Comparison of ENCODE assay signal across 22 cellular contexts in the genomic region with DNA sequence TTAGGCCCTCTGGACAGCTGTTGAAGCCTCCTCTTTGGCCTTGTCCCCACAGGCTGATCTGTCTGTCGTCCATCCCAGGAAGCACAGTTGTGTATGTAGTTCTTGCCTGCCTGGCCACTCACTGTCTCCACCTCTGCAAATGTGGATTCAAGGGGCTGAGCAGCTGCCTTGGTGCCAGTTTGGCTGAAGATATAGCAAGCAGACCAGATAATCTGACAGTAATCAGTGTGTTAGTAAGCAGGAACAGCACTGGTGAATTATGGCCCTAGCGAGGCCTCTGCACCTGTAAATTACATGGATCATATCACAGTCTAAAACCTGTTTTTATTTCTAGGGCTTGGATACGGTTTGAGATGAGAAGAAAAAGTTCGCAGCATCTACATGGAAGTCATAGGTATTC.
A peak's percentile ranks its signal among the peaks of the same experiment; 100 is the strongest.
DNase-seq lines count a peak whose midpoint lies in the region; ATAC-seq and TF ChIP-seq lines count a peak whose summit lies in the region.
"Had no signal": no experiment of that assay in that cellular context is flagged by ENCODE, and none has a peak within 500 bp of the region (broad histone marks: within the 10 kb centered on the region; RNA-seq: fewer than 3 reads in every experiment).

No MANE protein-coding gene starts in this region.

- no peak overlapping the region for H3K4me3 Mint-ChIP-seq in glutamatergic neuron (ENCODE audit: unreplicated experiment)
- H3K4me3 Mint-ChIP-seq: B cell; CD8-positive, alpha-beta T cell; GM23338; T-helper 17 cell had no signal

- H3K4me1 Mint-ChIP-seq in glutamatergic neuron (ENCODE audit: low read depth, unreplicated experiment): peaks cover 8% of the 10 kb centered on the region
- H3K4me1 Mint-ChIP-seq: B cell, T-helper 17 cell had no signal

- no peaks in the 10 kb centered on the region for H3K36me3 Mint-ChIP-seq in glutamatergic neuron (ENCODE audit: unreplicated experiment)
- H3K36me3 Mint-ChIP-seq: CD8-positive, alpha-beta T cell had no signal

- no peaks in the 10 kb centered on the region for H3K27me3 Mint-ChIP-seq in glutamatergic neuron (ENCODE audit: unreplicated experiment)
- H3K27me3 Mint-ChIP-seq: T-helper 17 cell had no signal

- POLR2A ChIA-PET in HEK293T (lab: Yijun Ruan, JAX): no interaction called here

- no peak for ATAC-seq in GM21515 (IDR thresholded peaks at IDR 0.05; ENCODE audit: unreplicated experiment)
- ATAC-seq: CD8-positive, alpha-beta T cell; GM23338; Panc1; T-helper 17 cell had no signal

- H3K27ac Mint-ChIP-seq in glutamatergic neuron (ENCODE audit: unreplicated experiment): peak overlapping the region; percentile 62
- H3K27ac Mint-ChIP-seq: B cell; CD8-positive, alpha-beta T cell; GM23338; T-helper 17 cell had no signal

- DNase-seq in DMS 273 (lab: John Stamatoyannopoulos, UW; ENCODE audit: unreplicated experiment) (peak; percentile 2), DMS 273 treated with DMSO at 0.1 percent for 48 hours (lab: John Stamatoyannopoulos, UW) (no peak), NCI-H2227 (lab: John Stamatoyannopoulos, UW; ENCODE audit: unreplicated experiment) (peak; percentile 15), NCI-H82 treated with DMSO at 0.1 percent for 48 hours (lab: John Stamatoyannopoulos, UW; ENCODE audit: unreplicated experiment) (peak; percentile 87), glutamatergic neuron (no peak), NOMO-1 treated with dmso at 0.1 percent for 144 hours (lab: John Stamatoyannopoulos, UW; ENCODE audit: unreplicated experiment) (no peak), HEK293T (ENCODE audit: extremely low spot score) (no peak)
- DNase-seq: Caco-2, DMS153, IMR-90, KG1, MG63, NCI-H1694 treated with DMSO at 0.1 percent for 48 hours, NCI-H2081, NCI-H446 treated with DMSO at 0.1 percent for 48 hours, SHP77 treated with DMSO at 0.1 percent for 48 hours, T-helper 17 cell had no signal

- CTCF ChIA-PET in HEK293T (lab: Yijun Ruan, JAX): no interaction called here

- H3K9me3 Mint-ChIP-seq in glutamatergic neuron (ENCODE audit: unreplicated experiment): no peaks in the 10 kb centered on the region
- H3K9me3 Mint-ChIP-seq: GM23338 had no signal

- no peak for TF ChIP-seq CTCF in glutamatergic neuron (IDR thresholded peaks at IDR 0.05; ENCODE audit: partially characterized antibody, unreplicated experiment)

TF ChIP-seq in HEK293T, 16 proteins besides CTCF, POLR2A, EP300 and RAD21:
- TF ChIP-seq LEF1 (IDR thresholded peaks at IDR 0.05; ENCODE audit: borderline replicate concordance): no peak
- no peak for TF ChIP-seq HDGF (IDR thresholded peaks at IDR 0.05; ENCODE audit: borderline replicate concordance)
- no peak for TF ChIP-seq BHLHE40 (IDR thresholded peaks at IDR 0.05; ENCODE audit: borderline replicate concordance)
- TF ChIP-seq, protein P1, sequence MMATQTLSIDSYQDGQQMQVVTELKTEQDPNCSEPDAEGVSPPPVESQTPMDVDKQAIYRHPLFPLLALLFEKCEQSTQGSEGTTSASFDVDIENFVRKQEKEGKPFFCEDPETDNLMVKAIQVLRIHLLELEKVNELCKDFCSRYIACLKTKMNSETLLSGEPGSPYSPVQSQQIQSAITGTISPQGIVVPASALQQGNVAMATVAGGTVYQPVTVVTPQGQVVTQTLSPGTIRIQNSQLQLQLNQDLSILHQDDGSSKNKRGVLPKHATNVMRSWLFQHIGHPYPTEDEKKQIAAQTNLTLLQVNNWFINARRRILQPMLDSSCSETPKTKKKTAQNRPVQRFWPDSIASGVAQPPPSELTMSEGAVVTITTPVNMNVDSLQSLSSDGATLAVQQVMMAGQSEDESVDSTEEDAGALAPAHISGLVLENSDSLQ (IDR thresholded peaks at IDR 0.05): no peak
- no peak for TF ChIP-seq ELF4 (IDR thresholded peaks at IDR 0.05)
TF ChIP-seq in HEK293T: peak in this region for 0.

Comparison
In these comparisons a context has a peak if more than half of its experiments do, and no peak if none do; other contexts are left out.
1. DNase-seq: peak in DMS 273 (single experiment), NCI-H2227 (single experiment) and NCI-H82 treated with DMSO at 0.1 percent for 48 hours (single experiment); none in DMS 273 treated with DMSO at 0.1 percent for 48 hours (single experiment), glutamatergic neuron (single experiment), NOMO-1 treated with dmso at 0.1 percent for 144 hours (single experiment) and HEK293T (single experiment).